Comparison of ENCODE assay signal across 1 cellular context in genomic region chr17:59542960-59543635, GRCh38.
TF ChIP-seq lines count a peak whose summit lies in the region.

No MANE protein-coding gene starts in this region.

TF ChIP-seq in HepG2, 621 proteins besides CTCF, POLR2A, EP300 and RAD21 (continued from another document):
- no peak for TF ChIP-seq ZNF780A (CRISPR knock-in tag; IDR thresholded peaks at IDR 0.05)
- no peak for TF ChIP-seq TFAP4 (IDR thresholded peaks at IDR 0.05; ENCODE audit: borderline replicate concordance, low read depth)
- no peak for TF ChIP-seq DRAP1 (CRISPR knock-in tag; IDR thresholded peaks at IDR 0.05)
- no peak for TF ChIP-seq ZBTB8A (CRISPR knock-in tag; IDR thresholded peaks at IDR 0.05; ENCODE audit: borderline replicate concordance, low read depth)
- no peak for TF ChIP-seq GTF2F1 (IDR thresholded peaks at IDR 0.05; ENCODE audit: low read length)
- no peak for TF ChIP-seq E2F5 (CRISPR knock-in tag; conservative IDR thresholded peaks at IDR 0.05)
- TF ChIP-seq ELF1 (CRISPR knock-in tag; IDR thresholded peaks at IDR 0.05) = no peak
- no peak for TF ChIP-seq ZFP36 (IDR thresholded peaks at IDR 0.05; ENCODE audit: borderline replicate concordance, low read depth, low read length, partially characterized antibody)
- no peak for TF ChIP-seq MTERF4 (CRISPR knock-in tag; IDR thresholded peaks at IDR 0.05)
- TF ChIP-seq KDM2A (CRISPR knock-in tag; IDR thresholded peaks at IDR 0.05; ENCODE audit: borderline replicate concordance, low read depth) = no peak
- TF ChIP-seq ZNF710 (CRISPR knock-in tag; IDR thresholded peaks at IDR 0.05; ENCODE audit: borderline replicate concordance) = no peak
- no peak for TF ChIP-seq SATB2 (CRISPR knock-in tag; IDR thresholded peaks at IDR 0.05)
- TF ChIP-seq ONECUT2 (CRISPR knock-in tag; IDR thresholded peaks at IDR 0.05) = no peak
- TF ChIP-seq CSRNP1 (CRISPR knock-in tag; IDR thresholded peaks at IDR 0.05) = no peak
TF ChIP-seq in HepG2: peak in this region for 0.
